17 cellular contexts compared by ENCODE assay signal in genomic region chr4:175035907-175036306, GRCh38.
DNase-seq lines count a peak whose midpoint lies in the region; ATAC-seq and TF ChIP-seq lines count a peak whose summit lies in the region.
"Had no signal": no experiment of that assay in that cellular context is flagged by ENCODE, and none has a peak within 500 bp of the region (broad histone marks: within the 10 kb centered on the region; RNA-seq: fewer than 3 reads in every experiment).

No MANE protein-coding gene starts in this region.

- in situ Hi-C loops in GM13977 (cut with MboI; ENCODE audit: low pct_unique_long_range_greater_than_20kb, low sequenced_read_pairs, unreplicated experiment), result no loop called here

- peak; percentile 85 for ATAC-seq in GM18907 (IDR thresholded peaks at IDR 0.05; ENCODE audit: unreplicated experiment)
- ATAC-seq: activated T-cell treated with anti-CD3 and anti-CD28 coated beads, Interleukin-2, amount 50 U/mL, for 72 hours; right lobe of liver had no signal

- TF ChIP-seq CTCF in choroid plexus epithelial cell (conservative IDR thresholded peaks at IDR 0.05; ENCODE audit: low read depth, low read length) (no peak), GM13977 (IDR thresholded peaks at IDR 0.05; ENCODE audit: extremely low read depth, insufficient read depth, missing control alignments) (no peak)

- H3K4me3 ChIP-seq in choroid plexus epithelial cell (ENCODE audit: low read depth, low read length), result no peak overlapping the region
- H3K4me3 ChIP-seq: right lobe of liver had no signal

- DNase-seq in A172 (ENCODE audit: low spot score), result peak; percentile 93
- peak; percentile 25 for DNase-seq in LoVo (ENCODE audit: low spot score)
- DNase-seq in choroid plexus epithelial cell (ENCODE audit: low read depth), result peak; percentile 86
- DNase-seq in SW 1271 (lab: John Stamatoyannopoulos, UW), result no peak
- DNase-seq in NCI-H1930 (lab: John Stamatoyannopoulos, UW), result no peak
- no peak for DNase-seq in GM13977 (ENCODE audit: low spot score)
- DNase-seq in NOMO-1 treated with dmso at 0.1 percent for 144 hours (lab: John Stamatoyannopoulos, UW; ENCODE audit: unreplicated experiment), result no peak
- DNase-seq: 8988T; activated CD4-positive, alpha-beta T cell treated with anti-CD3 and anti-CD28 coated beads, Interleukin-2, amount 50 U/mL, for 4 hours; activated T-cell treated with anti-CD3 and anti-CD28 coated beads, Interleukin-2, amount 50 U/mL, for 72 hours; GDM1; HFFc6; NCI-H1436 treated with DMSO at 0.1 percent for 48 hours; NCI-H69; right lobe of liver; stimulated activated naive CD4-positive, alpha-beta T cell treated with Interleukin-2 at 50 U/mL for 16 hours had no signal

Comparison
In these comparisons a context has a peak if more than half of its experiments do, and no peak if none do; other contexts are left out.
1. DNase-seq: peak in A172 (single experiment), LoVo (single experiment) and choroid plexus epithelial cell (single experiment); none in SW 1271 (0 of 2), NCI-H1930 (0 of 2), GM13977 (single experiment) and NOMO-1 treated with dmso at 0.1 percent for 144 hours (single experiment).